Comparison of ENCODE assay signal across 38 cellular contexts in genomic region chr18:68270009-68270408, GRCh38.
"Had no signal": no experiment of that assay in that cellular context is flagged by ENCODE, and none has a peak within 500 bp of the region (broad histone marks: within the 10 kb centered on the region; RNA-seq: fewer than 3 reads in every experiment).

No MANE protein-coding gene starts in this region.

- H3K4me3 ChIP-seq: adrenal gland, cardiac muscle cell had no signal

- H3K4me1 Mint-ChIP-seq: activated B cell treated with CpG ODN at 0.5 μM for 24 hours; activated CD4-positive, alpha-beta T cell treated with anti-CD3 and anti-CD28 coated beads, Interleukin-2, amount 10 ng/mL, durations not matched to agents 24 days and 14 days; activated naive CD8-positive, alpha-beta T cell treated with anti-CD3 and anti-CD28 coated beads for 36 hours; activated T-helper 17 cell treated with anti-CD3 and anti-CD28 coated beads, Interleukin-2, amount 50 U/mL, for 72 hours; central memory CD8-positive, alpha-beta T cell had no signal

- H3K27me3 ChIP-seq: adrenal gland, cardiac muscle cell had no signal

- H3K27ac ChIP-seq: adrenal gland, cardiac muscle cell, VCaP had no signal

- H3K27me3 Mint-ChIP-seq: activated B cell treated with CpG ODN at 0.5 μM for 24 hours; activated CD4-positive, alpha-beta memory T cell treated with anti-CD3 and anti-CD28 coated beads for 36 hours; activated CD4-positive, alpha-beta T cell treated with anti-CD3 and anti-CD28 coated beads, Interleukin-2, amount 10 ng/mL, durations not matched to agents 24 days and 14 days; activated CD8-positive, alpha-beta T cell treated with anti-CD3 and anti-CD28 coated beads for 36 hours; activated naive CD8-positive, alpha-beta T cell treated with anti-CD3 and anti-CD28 coated beads for 36 hours; brain; central memory CD8-positive, alpha-beta T cell had no signal

- H3K36me3 Mint-ChIP-seq: activated CD4-positive, alpha-beta memory T cell treated with anti-CD3 and anti-CD28 coated beads for 36 hours; activated naive CD4-positive, alpha-beta T cell treated with anti-CD3 and anti-CD28 coated beads, Interleukin-2, amount 50 U/mL, for 72 hours; activated naive CD8-positive, alpha-beta T cell treated with anti-CD3 and anti-CD28 coated beads for 36 hours; brain had no signal

- H3K4me3 Mint-ChIP-seq: activated B cell treated with CpG ODN at 0.5 μM for 24 hours; activated CD4-positive, alpha-beta memory T cell treated with anti-CD3 and anti-CD28 coated beads for 36 hours; activated CD4-positive, alpha-beta T cell treated with anti-CD3 and anti-CD28 coated beads, Interleukin-2, amount 10 ng/mL, durations not matched to agents 24 days and 14 days; activated CD8-positive, alpha-beta T cell treated with anti-CD3 and anti-CD28 coated beads for 36 hours; activated naive CD4-positive, alpha-beta T cell treated with anti-CD3 and anti-CD28 coated beads for 36 hours; activated naive CD8-positive, alpha-beta T cell treated with anti-CD3 and anti-CD28 coated beads for 36 hours; activated T-cell treated with anti-CD3 and anti-CD28 coated beads, Interleukin-2, amount 50 U/mL, for 4 hours; activated T-cell treated with anti-CD3 and anti-CD28 coated beads, Interleukin-2, amount 50 U/mL, for 72 hours; activated T-helper 1 cell treated with anti-CD3 and anti-CD28 coated beads, Interleukin-12 subunit alpha, Interleukin-12 subunit beta, Interleukin-2, Interleukin-4 antibody, amounts not matched to agents 30 ng/mL and 10 ng/mL and 1 ng/mL, durations not matched to agents 14 hours and 24 hours and 36 hours; activated T-helper 17 cell treated with anti-CD3 and anti-CD28 coated beads, Interleukin-2, amount 50 U/mL, for 72 hours; brain; central memory CD8-positive, alpha-beta T cell; T-helper 1 cell treated with Interleukin-12 subunit alpha and Interleukin-12 subunit beta and Interleukin-4 antibody, amounts not matched to agents 30 μg/mL and 1 μg/mL, for 36 hours; T-helper 2 cell treated with Interferon-gamma antibody and Interleukin-4, amounts not matched to agents 5 μg/mL and 100 μg/mL, for 36 hours had no signal

- H3K4me1 ChIP-seq: adrenal gland had no signal

- ATAC-seq: activated CD8-positive, alpha-beta T cell treated with anti-CD3 and anti-CD28 coated beads for 36 hours; activated naive CD4-positive, alpha-beta T cell treated with anti-CD3 and anti-CD28 coated beads, Interleukin-2, amount 50 U/mL, for 72 hours; activated T-cell treated with anti-CD3 and anti-CD28 coated beads, Interleukin-2, amount 50 U/mL, for 4 hours; activated T-cell treated with anti-CD3 and anti-CD28 coated beads, Interleukin-2, amount 50 U/mL, for 72 hours; activated T-helper 17 cell treated with anti-CD3 and anti-CD28 coated beads, Interleukin-2, amount 50 U/mL, for 72 hours had no signal

- DNase-seq: activated B cell treated with CpG ODN at 0.5 μM for 24 hours; activated CD4-positive, alpha-beta memory T cell treated with anti-CD3 and anti-CD28 coated beads for 36 hours; activated CD4-positive, alpha-beta T cell treated with anti-CD3 and anti-CD28 coated beads for 4 hours; activated CD4-positive, alpha-beta T cell treated with anti-CD3 and anti-CD28 coated beads, Interleukin-2, amount 10 ng/mL, durations not matched to agents 24 days and 14 days; activated CD4-positive, alpha-beta T cell treated with anti-CD3 and anti-CD28 coated beads, Interleukin-2, amount 50 U/mL, for 1 hour; activated CD4-positive, alpha-beta T cell treated with anti-CD3 and anti-CD28 coated beads, Interleukin-2, amount 50 U/mL, for 4 hours; activated CD4-positive, CD25-positive, alpha-beta regulatory T cell treated with anti-CD3 and anti-CD28 coated beads, Interleukin-2, amount 50 U/mL, for 72 hours; activated CD8-positive, alpha-beta memory T cell treated with anti-CD3 and anti-CD28 coated beads, Interleukin-2, amount 50 U/mL, for 4 hours; activated CD8-positive, alpha-beta T cell treated with anti-CD3 and anti-CD28 coated beads for 36 hours; activated effector memory CD4-positive, alpha-beta T cell treated with anti-CD3 and anti-CD28 coated beads, Interleukin-2, amount 50 U/mL, for 16 hours; activated gamma-delta T cell treated with Interleukin-2 at 50 U/mL for 16 hours; activated naive CD4-positive, alpha-beta T cell; activated naive CD4-positive, alpha-beta T cell treated with anti-CD3 and anti-CD28 coated beads for 36 hours; activated naive CD4-positive, alpha-beta T cell treated with anti-CD3 and anti-CD28 coated beads, Interleukin-2, amount 50 U/mL, for 16 hours; activated naive CD8-positive, alpha-beta T cell treated with anti-CD3 and anti-CD28 coated beads for 36 hours; activated T-cell treated with anti-CD3 and anti-CD28 coated beads for 4 hours; activated T-cell treated with anti-CD3 and anti-CD28 coated beads, Interleukin-2, amount 50 U/mL, for 1 hour; activated T-cell treated with anti-CD3 and anti-CD28 coated beads, Interleukin-2, amount 50 U/mL, for 4 hours; activated T-cell treated with anti-CD3 and anti-CD28 coated beads, Interleukin-2, amount 50 U/mL, for 72 hours; adrenal gland; amniotic stem cell; aorta; caudate nucleus; cerebellar nuclear complex; T-helper 1 cell; T-helper 2 cell; T-helper 9 cell had no signal

- H3K36me3 ChIP-seq: adrenal gland, cardiac muscle cell had no signal

- FAIRE-seq: bronchial epithelial cell, TTC549 had no signal

- H3K9me3 Mint-ChIP-seq: activated CD4-positive, alpha-beta memory T cell treated with anti-CD3 and anti-CD28 coated beads for 36 hours; activated CD4-positive, alpha-beta T cell treated with anti-CD3 and anti-CD28 coated beads, Interleukin-2, amount 10 ng/mL, durations not matched to agents 24 days and 14 days; activated CD8-positive, alpha-beta T cell treated with anti-CD3 and anti-CD28 coated beads for 36 hours; activated naive CD4-positive, alpha-beta T cell treated with anti-CD3 and anti-CD28 coated beads for 36 hours; activated naive CD8-positive, alpha-beta T cell treated with anti-CD3 and anti-CD28 coated beads for 36 hours; activated T-cell treated with anti-CD3 and anti-CD28 coated beads, Interleukin-2, amount 50 U/mL, for 4 hours; activated T-helper 1 cell treated with anti-CD3 and anti-CD28 coated beads, Interleukin-12 subunit alpha, Interleukin-12 subunit beta, Interleukin-2, Interleukin-4 antibody, amounts not matched to agents 30 ng/mL and 10 ng/mL and 1 ng/mL, durations not matched to agents 14 hours and 24 hours and 36 hours; activated T-helper 17 cell treated with anti-CD3 and anti-CD28 coated beads, Interleukin-2, amount 50 U/mL, for 72 hours; brain; T-helper 1 cell treated with Interleukin-12 subunit alpha and Interleukin-12 subunit beta and Interleukin-4 antibody, amounts not matched to agents 30 μg/mL and 1 μg/mL, for 36 hours; T-helper 2 cell treated with Interferon-gamma antibody and Interleukin-4, amounts not matched to agents 5 μg/mL and 100 μg/mL, for 36 hours had no signal

- H3K9me3 ChIP-seq: adrenal gland had no signal

- H3K27ac Mint-ChIP-seq: activated B cell treated with CpG ODN at 0.5 μM for 24 hours; activated CD4-positive, alpha-beta memory T cell treated with anti-CD3 and anti-CD28 coated beads for 36 hours; activated CD4-positive, alpha-beta T cell treated with anti-CD3 and anti-CD28 coated beads, Interleukin-2, amount 10 ng/mL, durations not matched to agents 24 days and 14 days; activated CD8-positive, alpha-beta T cell treated with anti-CD3 and anti-CD28 coated beads for 36 hours; activated naive CD4-positive, alpha-beta T cell treated with anti-CD3 and anti-CD28 coated beads for 36 hours; activated naive CD4-positive, alpha-beta T cell treated with anti-CD3 and anti-CD28 coated beads, Interleukin-2, amount 50 U/mL, for 72 hours; activated naive CD8-positive, alpha-beta T cell treated with anti-CD3 and anti-CD28 coated beads for 36 hours; activated T-cell treated with anti-CD3 and anti-CD28 coated beads, Interleukin-2, amount 50 U/mL, for 72 hours; activated T-helper 1 cell treated with anti-CD3 and anti-CD28 coated beads, Interleukin-12 subunit alpha, Interleukin-12 subunit beta, Interleukin-2, Interleukin-4 antibody, amounts not matched to agents 30 ng/mL and 10 ng/mL and 1 ng/mL, durations not matched to agents 14 hours and 24 hours and 36 hours; activated T-helper 17 cell treated with anti-CD3 and anti-CD28 coated beads, Interleukin-2, amount 50 U/mL, for 72 hours; T-helper 1 cell treated with Interleukin-12 subunit alpha and Interleukin-12 subunit beta and Interleukin-4 antibody, amounts not matched to agents 30 μg/mL and 1 μg/mL, for 36 hours; T-helper 2 cell treated with Interferon-gamma antibody and Interleukin-4, amounts not matched to agents 5 μg/mL and 100 μg/mL, for 36 hours had no signal
